Comparison of ENCODE assay signal across 2 cellular contexts in the genomic region with DNA sequence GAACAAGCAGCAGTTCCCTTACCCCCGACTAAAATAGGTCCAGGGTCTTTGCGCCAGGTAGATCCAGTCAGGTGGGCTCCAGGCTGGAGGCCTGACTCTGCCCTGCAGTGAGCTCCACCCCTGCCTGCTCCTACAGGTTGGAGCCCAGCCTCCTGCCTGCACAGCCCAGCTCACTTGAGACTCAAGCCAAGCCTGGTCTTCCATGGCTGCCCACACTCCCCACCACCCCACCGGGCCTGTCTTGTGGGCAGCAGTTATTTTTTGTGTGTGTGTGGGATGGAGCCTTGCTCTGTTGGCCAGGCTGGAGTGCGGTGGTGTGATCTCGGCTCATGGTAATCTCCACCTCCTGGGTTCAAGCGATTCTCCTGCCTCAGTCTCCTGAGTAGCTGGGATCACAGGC.
TF ChIP-seq lines count a peak whose summit lies in the region.

No MANE protein-coding gene starts in this region.

TF ChIP-seq in K562, 482 proteins besides CTCF, POLR2A, EP300 and RAD21 (continued from another document):
- TF ChIP-seq MXI1 (IDR thresholded peaks at IDR 0.05; ENCODE audit: low read depth, low read length) = no peak
TF ChIP-seq in K562: peak in this region for 0.

TF ChIP-seq in WTC11, 78 proteins besides CTCF, POLR2A, EP300 and RAD21 (continued from another document):
- TF ChIP-seq, protein P1, sequence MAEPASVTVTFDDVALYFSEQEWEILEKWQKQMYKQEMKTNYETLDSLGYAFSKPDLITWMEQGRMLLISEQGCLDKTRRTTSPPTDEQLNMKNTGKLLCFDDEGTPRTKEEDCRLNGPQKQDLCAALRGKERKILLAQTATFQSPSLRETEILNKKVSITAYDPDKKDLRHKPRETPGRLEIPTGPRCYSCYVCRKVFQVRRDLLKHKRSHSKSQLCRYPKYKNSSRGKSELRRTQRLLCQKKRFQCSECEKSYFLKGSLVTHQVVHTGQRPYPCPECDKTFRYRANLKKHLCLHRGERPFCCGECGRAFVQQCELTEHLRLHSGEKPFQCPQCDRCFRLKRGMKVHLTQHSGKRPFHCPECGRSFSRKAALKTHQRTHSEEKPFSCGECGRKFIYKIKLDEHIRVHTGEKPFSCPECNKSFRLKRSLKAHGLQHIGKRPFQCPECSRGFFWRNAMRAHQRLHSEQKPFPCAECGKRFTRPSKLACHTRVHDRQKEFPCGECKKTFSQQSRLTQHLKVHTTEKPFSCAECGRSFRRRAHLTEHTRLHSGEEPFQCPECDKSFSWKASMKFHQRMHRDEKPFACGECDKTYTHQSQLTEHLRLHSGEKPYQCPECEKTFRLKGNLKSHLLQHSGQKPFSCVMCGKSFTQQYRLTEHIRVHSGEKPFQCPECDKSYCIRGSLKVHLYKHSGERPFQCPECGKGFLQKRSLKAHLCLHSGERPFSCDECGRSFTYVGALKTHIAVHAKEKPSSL (CRISPR knock-in tag; conservative IDR thresholded peaks at IDR 0.05) = no peak
- TF ChIP-seq, protein P2, sequence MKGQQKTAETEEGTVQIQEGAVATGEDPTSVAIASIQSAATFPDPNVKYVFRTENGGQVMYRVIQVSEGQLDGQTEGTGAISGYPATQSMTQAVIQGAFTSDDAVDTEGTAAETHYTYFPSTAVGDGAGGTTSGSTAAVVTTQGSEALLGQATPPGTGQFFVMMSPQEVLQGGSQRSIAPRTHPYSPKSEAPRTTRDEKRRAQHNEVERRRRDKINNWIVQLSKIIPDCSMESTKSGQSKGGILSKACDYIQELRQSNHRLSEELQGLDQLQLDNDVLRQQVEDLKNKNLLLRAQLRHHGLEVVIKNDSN (CRISPR knock-in tag; IDR thresholded peaks at IDR 0.05) = no peak
- TF ChIP-seq ZNF232 (CRISPR knock-in tag; IDR thresholded peaks at IDR 0.05) (no peak), PRRX2 (CRISPR knock-in tag; IDR thresholded peaks at IDR 0.05) (no peak), ESRRA (CRISPR knock-in tag; IDR thresholded peaks at IDR 0.05; ENCODE audit: borderline replicate concordance) (no peak), NFATC4 (CRISPR knock-in tag; IDR thresholded peaks at IDR 0.05) (no peak), IRF2 (CRISPR knock-in tag; IDR thresholded peaks at IDR 0.05; ENCODE audit: borderline replicate concordance, low read depth) (no peak), GABPB1 (CRISPR knock-in tag; IDR thresholded peaks at IDR 0.05) (no peak), CREB1 (CRISPR knock-in tag; IDR thresholded peaks at IDR 0.05) (no peak), ZBTB21 (CRISPR knock-in tag; IDR thresholded peaks at IDR 0.05; ENCODE audit: borderline replicate concordance) (no peak), FOXJ3 (CRISPR knock-in tag; IDR thresholded peaks at IDR 0.05; ENCODE audit: borderline replicate concordance) (no peak), TEAD4 (CRISPR knock-in tag; IDR thresholded peaks at IDR 0.05) (no peak)
- TF ChIP-seq, protein P3, sequence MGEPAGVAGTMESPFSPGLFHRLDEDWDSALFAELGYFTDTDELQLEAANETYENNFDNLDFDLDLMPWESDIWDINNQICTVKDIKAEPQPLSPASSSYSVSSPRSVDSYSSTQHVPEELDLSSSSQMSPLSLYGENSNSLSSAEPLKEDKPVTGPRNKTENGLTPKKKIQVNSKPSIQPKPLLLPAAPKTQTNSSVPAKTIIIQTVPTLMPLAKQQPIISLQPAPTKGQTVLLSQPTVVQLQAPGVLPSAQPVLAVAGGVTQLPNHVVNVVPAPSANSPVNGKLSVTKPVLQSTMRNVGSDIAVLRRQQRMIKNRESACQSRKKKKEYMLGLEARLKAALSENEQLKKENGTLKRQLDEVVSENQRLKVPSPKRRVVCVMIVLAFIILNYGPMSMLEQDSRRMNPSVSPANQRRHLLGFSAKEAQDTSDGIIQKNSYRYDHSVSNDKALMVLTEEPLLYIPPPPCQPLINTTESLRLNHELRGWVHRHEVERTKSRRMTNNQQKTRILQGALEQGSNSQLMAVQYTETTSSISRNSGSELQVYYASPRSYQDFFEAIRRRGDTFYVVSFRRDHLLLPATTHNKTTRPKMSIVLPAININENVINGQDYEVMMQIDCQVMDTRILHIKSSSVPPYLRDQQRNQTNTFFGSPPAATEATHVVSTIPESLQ (CRISPR knock-in tag; IDR thresholded peaks at IDR 0.05) = no peak
- TF ChIP-seq, protein P4, sequence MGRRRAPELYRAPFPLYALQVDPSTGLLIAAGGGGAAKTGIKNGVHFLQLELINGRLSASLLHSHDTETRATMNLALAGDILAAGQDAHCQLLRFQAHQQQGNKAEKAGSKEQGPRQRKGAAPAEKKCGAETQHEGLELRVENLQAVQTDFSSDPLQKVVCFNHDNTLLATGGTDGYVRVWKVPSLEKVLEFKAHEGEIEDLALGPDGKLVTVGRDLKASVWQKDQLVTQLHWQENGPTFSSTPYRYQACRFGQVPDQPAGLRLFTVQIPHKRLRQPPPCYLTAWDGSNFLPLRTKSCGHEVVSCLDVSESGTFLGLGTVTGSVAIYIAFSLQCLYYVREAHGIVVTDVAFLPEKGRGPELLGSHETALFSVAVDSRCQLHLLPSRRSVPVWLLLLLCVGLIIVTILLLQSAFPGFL (CRISPR knock-in tag; IDR thresholded peaks at IDR 0.05; ENCODE audit: borderline replicate concordance) = no peak
- TF ChIP-seq, protein P5, sequence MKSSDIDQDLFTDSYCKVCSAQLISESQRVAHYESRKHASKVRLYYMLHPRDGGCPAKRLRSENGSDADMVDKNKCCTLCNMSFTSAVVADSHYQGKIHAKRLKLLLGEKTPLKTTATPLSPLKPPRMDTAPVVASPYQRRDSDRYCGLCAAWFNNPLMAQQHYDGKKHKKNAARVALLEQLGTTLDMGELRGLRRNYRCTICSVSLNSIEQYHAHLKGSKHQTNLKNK (CRISPR knock-in tag; IDR thresholded peaks at IDR 0.05) = no peak
- TF ChIP-seq, protein P6, sequence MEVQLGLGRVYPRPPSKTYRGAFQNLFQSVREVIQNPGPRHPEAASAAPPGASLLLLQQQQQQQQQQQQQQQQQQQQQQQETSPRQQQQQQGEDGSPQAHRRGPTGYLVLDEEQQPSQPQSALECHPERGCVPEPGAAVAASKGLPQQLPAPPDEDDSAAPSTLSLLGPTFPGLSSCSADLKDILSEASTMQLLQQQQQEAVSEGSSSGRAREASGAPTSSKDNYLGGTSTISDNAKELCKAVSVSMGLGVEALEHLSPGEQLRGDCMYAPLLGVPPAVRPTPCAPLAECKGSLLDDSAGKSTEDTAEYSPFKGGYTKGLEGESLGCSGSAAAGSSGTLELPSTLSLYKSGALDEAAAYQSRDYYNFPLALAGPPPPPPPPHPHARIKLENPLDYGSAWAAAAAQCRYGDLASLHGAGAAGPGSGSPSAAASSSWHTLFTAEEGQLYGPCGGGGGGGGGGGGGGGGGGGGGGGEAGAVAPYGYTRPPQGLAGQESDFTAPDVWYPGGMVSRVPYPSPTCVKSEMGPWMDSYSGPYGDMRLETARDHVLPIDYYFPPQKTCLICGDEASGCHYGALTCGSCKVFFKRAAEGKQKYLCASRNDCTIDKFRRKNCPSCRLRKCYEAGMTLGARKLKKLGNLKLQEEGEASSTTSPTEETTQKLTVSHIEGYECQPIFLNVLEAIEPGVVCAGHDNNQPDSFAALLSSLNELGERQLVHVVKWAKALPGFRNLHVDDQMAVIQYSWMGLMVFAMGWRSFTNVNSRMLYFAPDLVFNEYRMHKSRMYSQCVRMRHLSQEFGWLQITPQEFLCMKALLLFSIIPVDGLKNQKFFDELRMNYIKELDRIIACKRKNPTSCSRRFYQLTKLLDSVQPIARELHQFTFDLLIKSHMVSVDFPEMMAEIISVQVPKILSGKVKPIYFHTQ (CRISPR knock-in tag; IDR thresholded peaks at IDR 0.05) = no peak
- TF ChIP-seq, protein P7, sequence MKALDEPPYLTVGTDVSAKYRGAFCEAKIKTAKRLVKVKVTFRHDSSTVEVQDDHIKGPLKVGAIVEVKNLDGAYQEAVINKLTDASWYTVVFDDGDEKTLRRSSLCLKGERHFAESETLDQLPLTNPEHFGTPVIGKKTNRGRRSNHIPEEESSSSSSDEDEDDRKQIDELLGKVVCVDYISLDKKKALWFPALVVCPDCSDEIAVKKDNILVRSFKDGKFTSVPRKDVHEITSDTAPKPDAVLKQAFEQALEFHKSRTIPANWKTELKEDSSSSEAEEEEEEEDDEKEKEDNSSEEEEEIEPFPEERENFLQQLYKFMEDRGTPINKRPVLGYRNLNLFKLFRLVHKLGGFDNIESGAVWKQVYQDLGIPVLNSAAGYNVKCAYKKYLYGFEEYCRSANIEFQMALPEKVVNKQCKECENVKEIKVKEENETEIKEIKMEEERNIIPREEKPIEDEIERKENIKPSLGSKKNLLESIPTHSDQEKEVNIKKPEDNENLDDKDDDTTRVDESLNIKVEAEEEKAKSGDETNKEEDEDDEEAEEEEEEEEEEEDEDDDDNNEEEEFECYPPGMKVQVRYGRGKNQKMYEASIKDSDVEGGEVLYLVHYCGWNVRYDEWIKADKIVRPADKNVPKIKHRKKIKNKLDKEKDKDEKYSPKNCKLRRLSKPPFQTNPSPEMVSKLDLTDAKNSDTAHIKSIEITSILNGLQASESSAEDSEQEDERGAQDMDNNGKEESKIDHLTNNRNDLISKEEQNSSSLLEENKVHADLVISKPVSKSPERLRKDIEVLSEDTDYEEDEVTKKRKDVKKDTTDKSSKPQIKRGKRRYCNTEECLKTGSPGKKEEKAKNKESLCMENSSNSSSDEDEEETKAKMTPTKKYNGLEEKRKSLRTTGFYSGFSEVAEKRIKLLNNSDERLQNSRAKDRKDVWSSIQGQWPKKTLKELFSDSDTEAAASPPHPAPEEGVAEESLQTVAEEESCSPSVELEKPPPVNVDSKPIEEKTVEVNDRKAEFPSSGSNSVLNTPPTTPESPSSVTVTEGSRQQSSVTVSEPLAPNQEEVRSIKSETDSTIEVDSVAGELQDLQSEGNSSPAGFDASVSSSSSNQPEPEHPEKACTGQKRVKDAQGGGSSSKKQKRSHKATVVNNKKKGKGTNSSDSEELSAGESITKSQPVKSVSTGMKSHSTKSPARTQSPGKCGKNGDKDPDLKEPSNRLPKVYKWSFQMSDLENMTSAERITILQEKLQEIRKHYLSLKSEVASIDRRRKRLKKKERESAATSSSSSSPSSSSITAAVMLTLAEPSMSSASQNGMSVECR (CRISPR knock-in tag; IDR thresholded peaks at IDR 0.05; ENCODE audit: borderline replicate concordance) = no peak
- TF ChIP-seq, protein P8, sequence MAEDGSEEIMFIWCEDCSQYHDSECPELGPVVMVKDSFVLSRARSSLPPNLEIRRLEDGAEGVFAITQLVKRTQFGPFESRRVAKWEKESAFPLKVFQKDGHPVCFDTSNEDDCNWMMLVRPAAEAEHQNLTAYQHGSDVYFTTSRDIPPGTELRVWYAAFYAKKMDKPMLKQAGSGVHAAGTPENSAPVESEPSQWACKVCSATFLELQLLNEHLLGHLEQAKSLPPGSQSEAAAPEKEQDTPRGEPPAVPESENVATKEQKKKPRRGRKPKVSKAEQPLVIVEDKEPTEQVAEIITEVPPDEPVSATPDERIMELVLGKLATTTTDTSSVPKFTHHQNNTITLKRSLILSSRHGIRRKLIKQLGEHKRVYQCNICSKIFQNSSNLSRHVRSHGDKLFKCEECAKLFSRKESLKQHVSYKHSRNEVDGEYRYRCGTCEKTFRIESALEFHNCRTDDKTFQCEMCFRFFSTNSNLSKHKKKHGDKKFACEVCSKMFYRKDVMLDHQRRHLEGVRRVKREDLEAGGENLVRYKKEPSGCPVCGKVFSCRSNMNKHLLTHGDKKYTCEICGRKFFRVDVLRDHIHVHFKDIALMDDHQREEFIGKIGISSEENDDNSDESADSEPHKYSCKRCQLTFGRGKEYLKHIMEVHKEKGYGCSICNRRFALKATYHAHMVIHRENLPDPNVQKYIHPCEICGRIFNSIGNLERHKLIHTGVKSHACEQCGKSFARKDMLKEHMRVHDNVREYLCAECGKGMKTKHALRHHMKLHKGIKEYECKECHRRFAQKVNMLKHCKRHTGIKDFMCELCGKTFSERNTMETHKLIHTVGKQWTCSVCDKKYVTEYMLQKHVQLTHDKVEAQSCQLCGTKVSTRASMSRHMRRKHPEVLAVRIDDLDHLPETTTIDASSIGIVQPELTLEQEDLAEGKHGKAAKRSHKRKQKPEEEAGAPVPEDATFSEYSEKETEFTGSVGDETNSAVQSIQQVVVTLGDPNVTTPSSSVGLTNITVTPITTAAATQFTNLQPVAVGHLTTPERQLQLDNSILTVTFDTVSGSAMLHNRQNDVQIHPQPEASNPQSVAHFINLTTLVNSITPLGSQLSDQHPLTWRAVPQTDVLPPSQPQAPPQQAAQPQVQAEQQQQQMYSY (CRISPR knock-in tag; IDR thresholded peaks at IDR 0.05) = no peak
